Comparison of ENCODE assay signal across 15 cellular contexts in the genomic region with DNA sequence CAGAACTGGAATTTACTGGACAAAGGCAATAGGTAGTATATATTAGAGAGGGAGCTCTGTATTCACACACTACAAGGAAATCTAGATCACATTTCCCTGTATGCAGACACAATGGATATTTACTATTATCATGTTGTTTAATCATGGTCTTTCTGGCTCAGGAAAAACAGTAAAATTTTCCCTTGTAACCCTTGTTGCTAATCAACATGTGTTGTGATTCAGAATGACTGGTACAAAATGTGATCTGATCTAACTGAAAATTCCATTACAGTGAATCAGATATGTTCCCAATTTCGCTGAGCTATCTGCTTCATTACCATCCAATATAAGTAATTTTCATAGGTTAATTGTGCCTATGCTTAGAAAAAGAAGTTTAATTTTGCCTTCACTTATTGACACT.
A peak's percentile ranks its signal among the peaks of the same experiment; 100 is the strongest.
DNase-seq lines count a peak whose midpoint lies in the region; ATAC-seq, FAIRE-seq and TF ChIP-seq lines count a peak whose summit lies in the region.
"Had no signal": no experiment of that assay in that cellular context is flagged by ENCODE, and none has a peak within 500 bp of the region (broad histone marks: within the 10 kb centered on the region; RNA-seq: fewer than 3 reads in every experiment).

No MANE protein-coding gene starts in this region.

- H3K9me3 ChIP-seq in Panc1 (ENCODE audit: control insufficient read depth, insufficient read depth, low read depth, low read length) = no peaks in the 10 kb centered on the region
- H3K9me3 ChIP-seq in endothelial cell of umbilical vein (replicated peaks; ENCODE audit: control insufficient read depth, insufficient read depth, low read length) = no peaks in the 10 kb centered on the region

- no peaks in the 10 kb centered on the region for H3K27me3 ChIP-seq in BJ (ENCODE audit: control insufficient read depth, insufficient read depth, low read length)
- no peaks in the 10 kb centered on the region for H3K27me3 ChIP-seq in Panc1 (ENCODE audit: control insufficient read depth, insufficient read depth, low read length)
- no peaks in the 10 kb centered on the region for H3K27me3 ChIP-seq in endothelial cell of umbilical vein (ENCODE audit: control insufficient read depth in 2 of 2, insufficient read depth in 2 of 2, low read length in 2 of 2)

- H3K27ac ChIP-seq in Panc1 (ENCODE audit: low read length) = no peak overlapping the region
- peak overlapping the region; percentile 90 for H3K27ac ChIP-seq in endothelial cell of umbilical vein (ENCODE audit: insufficient read depth, low read depth, low read length)

- POLR2A ChIA-PET in BJ (lab: Charles Lee) (interaction anchor here (0.5 kb wide), 1 partner anchor 10 kb away, joined by 3 read pairs; no protein-coding TSS in a partner anchor), Panc1 (lab: Charles Lee) (no interaction called here), endothelial cell of umbilical vein (lab: Charles Lee) (interaction anchor here (1.0 kb wide), 1 partner anchor 20 kb away, joined by 3 read pairs; no protein-coding TSS in a partner anchor)
- POLR2A ChIA-PET in activated CD8-positive, alpha-beta T cell treated with anti-CD3 and anti-CD28 coated beads for 36 hours (lab: Charles Lee) = no interaction called here
- POLR2A ChIA-PET in activated CD4-positive, alpha-beta T cell treated with anti-CD3 and anti-CD28 coated beads, Interleukin-2, amount 10 ng/mL, durations not matched to agents 7 days and 5 days (lab: Charles Lee) = no interaction called here

- no peaks in the 10 kb centered on the region for H3K79me2 ChIP-seq in endothelial cell of umbilical vein (ENCODE audit: control insufficient read depth, insufficient read depth, low read length)

- H3K27ac Mint-ChIP-seq in activated CD8-positive, alpha-beta T cell treated with anti-CD3 and anti-CD28 coated beads for 36 hours = no peak overlapping the region
- H3K27ac Mint-ChIP-seq in activated CD4-positive, alpha-beta T cell treated with anti-CD3 and anti-CD28 coated beads, Interleukin-2, amount 10 ng/mL, durations not matched to agents 7 days and 5 days = no peak overlapping the region
- H3K27ac Mint-ChIP-seq: activated naive CD4-positive, alpha-beta T cell treated with anti-CD3 and anti-CD28 coated beads, Interleukin-2, amount 50 U/mL, for 24 hours; CD4-positive, alpha-beta T cell; progenitor cell of endocrine pancreas; stimulated activated naive B cell treated with anti-CD40 and anti-IgM and Interleukin-4, amounts not matched to agents 10 μg/mL and 1 μg/mL and 100 μg/mL, for 72 hours had no signal

- 0 out of 2 replicates have a peak, but pooled peaks have one; percentile 26 for ATAC-seq in Panc1
- ATAC-seq in activated CD8-positive, alpha-beta T cell treated with anti-CD3 and anti-CD28 coated beads for 36 hours = no peak
- ATAC-seq: stimulated activated naive B cell treated with anti-CD40 and anti-IgM and Interleukin-4, amounts not matched to agents 10 μg/mL and 1 μg/mL and 100 μg/mL, for 72 hours had no signal

- TF ChIP-seq CTCF in BJ (IDR thresholded peaks at IDR 0.05; ENCODE audit: insufficient read depth, low read depth, low read length) = no peak
- no peak for TF ChIP-seq CTCF in Panc1 (IDR thresholded peaks at IDR 0.05)
- TF ChIP-seq CTCF in endothelial cell of umbilical vein (IDR thresholded peaks at IDR 0.05; ENCODE audit: extremely low read depth in 1 of 2, insufficient read depth in 1 of 2, low read depth in 1 of 2, low read length in 2 of 2) = no peak
- TF ChIP-seq CTCF in activated CD8-positive, alpha-beta T cell treated with anti-CD3 and anti-CD28 coated beads for 36 hours (IDR thresholded peaks at IDR 0.05) = no peak

- no peaks in the 10 kb centered on the region for H4K20me1 ChIP-seq in endothelial cell of umbilical vein (replicated peaks; ENCODE audit: control insufficient read depth, extremely low read depth, insufficient read depth, low read length)

- in situ Hi-C loops in Panc1 (cut with HindIII; ENCODE audit: low pct_unique_long_range_greater_than_20kb, low sequenced_read_pairs) = no loop called here

- H3K4me3 ChIP-seq in BJ (ENCODE audit: low read depth, low read length) (no peak overlapping the region), Panc1 (ENCODE audit: low read depth in 2 of 2, low read length in 2 of 2) (no peak overlapping the region), endothelial cell of umbilical vein (replicated peaks in 1 of 3; ENCODE audit: insufficient read depth in 1 of 3, low read depth in 1 of 3, low read length in 3 of 3) (no peak overlapping the region)

- H3K9ac ChIP-seq in endothelial cell of umbilical vein (replicated peaks; ENCODE audit: extremely low read depth, insufficient read depth, low read length) = peak overlapping the region; percentile 75

- H2AFZ ChIP-seq in endothelial cell of umbilical vein (ENCODE audit: low read depth, low read length) = peak overlapping the region; percentile 65

- dilution Hi-C loops in endothelial cell of umbilical vein (cut with MboI; ENCODE audit: extremely low pct_ligation_motif_present, low sequenced_read_pairs) = no loop called here

- no peaks in the 10 kb centered on the region for H3K4me1 Mint-ChIP-seq in activated CD8-positive, alpha-beta T cell treated with anti-CD3 and anti-CD28 coated beads for 36 hours (ENCODE audit: low read depth)
- no peaks in the 10 kb centered on the region for H3K4me1 Mint-ChIP-seq in activated CD4-positive, alpha-beta T cell treated with anti-CD3 and anti-CD28 coated beads, Interleukin-2, amount 10 ng/mL, durations not matched to agents 7 days and 5 days
- H3K4me1 Mint-ChIP-seq: activated naive CD4-positive, alpha-beta T cell treated with anti-CD3 and anti-CD28 coated beads, Interleukin-2, amount 50 U/mL, for 24 hours; stimulated activated naive B cell treated with anti-CD40 and anti-IgM and Interleukin-4, amounts not matched to agents 10 μg/mL and 1 μg/mL and 100 μg/mL, for 72 hours had no signal

- intact Hi-C loops in Panc1 (cut with micrococcal nuclease; ENCODE audit: unreplicated experiment) = no loop called here
- intact Hi-C loops in endothelial cell of umbilical vein (cut with micrococcal nuclease) = loop anchor here (1.0 to 10.0 kb wide), 8 partner anchors 20 to 1824 kb away; no protein-coding TSS in a partner anchor
- intact Hi-C loops in activated CD8-positive, alpha-beta T cell treated with anti-CD3 and anti-CD28 coated beads for 36 hours (cut with micrococcal nuclease) = no loop called here

- H3K36me3 ChIP-seq in BJ (ENCODE audit: control insufficient read depth, insufficient read depth, low read length) (no peaks in the 10 kb centered on the region), Panc1 (ENCODE audit: control insufficient read depth, insufficient read depth, low read length) (no peaks in the 10 kb centered on the region), endothelial cell of umbilical vein (ENCODE audit: control insufficient read depth in 2 of 2, extremely low read depth in 1 of 2, insufficient read depth in 2 of 2, low read length in 2 of 2) (no peaks in the 10 kb centered on the region)

- FAIRE-seq in endothelial cell of umbilical vein (lab: Jason Lieb, UNC) = peak; percentile 89
- FAIRE-seq in GM12892 (lab: Jason Lieb, UNC) = no peak

- H3K27me3 Mint-ChIP-seq in activated CD8-positive, alpha-beta T cell treated with anti-CD3 and anti-CD28 coated beads for 36 hours = no peaks in the 10 kb centered on the region
- no peaks in the 10 kb centered on the region for H3K27me3 Mint-ChIP-seq in activated CD4-positive, alpha-beta T cell treated with anti-CD3 and anti-CD28 coated beads, Interleukin-2, amount 10 ng/mL, durations not matched to agents 7 days and 5 days
- H3K27me3 Mint-ChIP-seq: activated naive CD4-positive, alpha-beta T cell treated with anti-CD3 and anti-CD28 coated beads, Interleukin-2, amount 50 U/mL, for 24 hours; CD4-positive, alpha-beta T cell; progenitor cell of endocrine pancreas; stimulated activated naive B cell treated with anti-CD40 and anti-IgM and Interleukin-4, amounts not matched to agents 10 μg/mL and 1 μg/mL and 100 μg/mL, for 72 hours had no signal

- CTCF ChIA-PET in BJ (lab: Yijun Ruan, JAX) = no interaction called here
- CTCF ChIA-PET in Panc1 (lab: Charles Lee) = no interaction called here
- CTCF ChIA-PET in endothelial cell of umbilical vein (lab: Charles Lee) = interaction anchor here (0.7 to 1.7 kb wide), 6 partner anchors 9 to 157 kb away, joined by 3 to 6 read pairs (median 4); no protein-coding TSS in a partner anchor
- CTCF ChIA-PET in activated CD8-positive, alpha-beta T cell treated with anti-CD3 and anti-CD28 coated beads for 36 hours (lab: Charles Lee) = no interaction called here
- CTCF ChIA-PET in activated CD4-positive, alpha-beta T cell treated with anti-CD3 and anti-CD28 coated beads, Interleukin-2, amount 10 ng/mL, durations not matched to agents 7 days and 5 days (lab: Charles Lee) = no interaction called here

- DNase-seq in BJ (ENCODE audit: low read depth) (peak; percentile 59), Panc1 (ENCODE audit: low read depth, low spot score) (peak; percentile 12), endothelial cell of umbilical vein (ENCODE audit: low read depth, low spot score) (peak; percentile 88), non-pigmented ciliary epithelial cell (ENCODE audit: low read depth) (peak; percentile 68), NCI-H82 (lab: John Stamatoyannopoulos, UW) (no peak), GM12892 (ENCODE audit: insufficient read length) (no peak)
- DNase-seq in activated CD8-positive, alpha-beta T cell treated with anti-CD3 and anti-CD28 coated beads for 36 hours = no peak
- no peak for DNase-seq in activated CD4-positive, alpha-beta T cell treated with anti-CD3 and anti-CD28 coated beads, Interleukin-2, amount 10 ng/mL, durations not matched to agents 7 days and 5 days
- DNase-seq: CD4-positive, alpha-beta T cell; NCI-H1092; NCI-H446 treated with DMSO at 0.1 percent for 48 hours; SHP77; stimulated activated naive B cell treated with anti-CD40 and anti-IgM and Interleukin-4, amounts not matched to agents 10 μg/mL and 1 μg/mL and 100 μg/mL, for 72 hours had no signal

- no peaks in the 10 kb centered on the region for H3K36me3 Mint-ChIP-seq in activated CD8-positive, alpha-beta T cell treated with anti-CD3 and anti-CD28 coated beads for 36 hours (ENCODE audit: low read depth)
- H3K36me3 Mint-ChIP-seq in activated CD4-positive, alpha-beta T cell treated with anti-CD3 and anti-CD28 coated beads, Interleukin-2, amount 10 ng/mL, durations not matched to agents 7 days and 5 days (ENCODE audit: low read depth) = no peaks in the 10 kb centered on the region
- H3K36me3 Mint-ChIP-seq: activated naive CD4-positive, alpha-beta T cell treated with anti-CD3 and anti-CD28 coated beads, Interleukin-2, amount 50 U/mL, for 24 hours; stimulated activated naive B cell treated with anti-CD40 and anti-IgM and Interleukin-4, amounts not matched to agents 10 μg/mL and 1 μg/mL and 100 μg/mL, for 72 hours had no signal

- no peaks in the 10 kb centered on the region for H3K9me1 ChIP-seq in endothelial cell of umbilical vein (replicated peaks; ENCODE audit: control insufficient read depth, extremely low read depth, insufficient read depth, low read length)

- H3K4me1 ChIP-seq in Panc1 (ENCODE audit: control insufficient read depth, insufficient read depth, low read length) (no peaks in the 10 kb centered on the region), endothelial cell of umbilical vein (ENCODE audit: control insufficient read depth, extremely low read depth, insufficient read depth, low read length) (peaks cover 29% of the 10 kb centered on the region)

- BruUV-seq in Panc1 (replicated peaks; lab: Mats Ljungman, UMichigan) = no TSS peak
- no TSS peak for BruUV-seq in endothelial cell of umbilical vein (replicated peaks; lab: Mats Ljungman, UMichigan)

- H3K9me3 Mint-ChIP-seq in activated CD8-positive, alpha-beta T cell treated with anti-CD3 and anti-CD28 coated beads for 36 hours = peaks cover 7% of the 10 kb centered on the region
- H3K9me3 Mint-ChIP-seq in activated CD4-positive, alpha-beta T cell treated with anti-CD3 and anti-CD28 coated beads, Interleukin-2, amount 10 ng/mL, durations not matched to agents 7 days and 5 days = peaks cover 3% of the 10 kb centered on the region
- H3K9me3 Mint-ChIP-seq: activated naive CD4-positive, alpha-beta T cell treated with anti-CD3 and anti-CD28 coated beads, Interleukin-2, amount 50 U/mL, for 24 hours; stimulated activated naive B cell treated with anti-CD40 and anti-IgM and Interleukin-4, amounts not matched to agents 10 μg/mL and 1 μg/mL and 100 μg/mL, for 72 hours had no signal

- no peak overlapping the region for H3K4me3 Mint-ChIP-seq in activated CD8-positive, alpha-beta T cell treated with anti-CD3 and anti-CD28 coated beads for 36 hours
- H3K4me3 Mint-ChIP-seq in activated CD4-positive, alpha-beta T cell treated with anti-CD3 and anti-CD28 coated beads, Interleukin-2, amount 10 ng/mL, durations not matched to agents 7 days and 5 days = no peak overlapping the region
- H3K4me3 Mint-ChIP-seq: activated naive CD4-positive, alpha-beta T cell treated with anti-CD3 and anti-CD28 coated beads, Interleukin-2, amount 50 U/mL, for 24 hours; CD4-positive, alpha-beta T cell; stimulated activated naive B cell treated with anti-CD40 and anti-IgM and Interleukin-4, amounts not matched to agents 10 μg/mL and 1 μg/mL and 100 μg/mL, for 72 hours had no signal

- TF ChIP-seq POLR2A in endothelial cell of umbilical vein (IDR thresholded peaks at IDR 0.05; ENCODE audit: low read depth, low read length) (no peak), GM12892 (IDR thresholded peaks at IDR 0.05; ENCODE audit: low read depth, low read length) (no peak)

- H3K4me2 ChIP-seq in endothelial cell of umbilical vein (ENCODE audit: insufficient read depth, low read length) = peak overlapping the region; percentile 82

Comparison
In these comparisons a context has a peak if more than half of its experiments do, and no peak if none do; other contexts are left out.
1. DNase-seq: peak in BJ (single experiment), Panc1 (single experiment), endothelial cell of umbilical vein (single experiment) and non-pigmented ciliary epithelial cell (single experiment); none in activated CD8-positive, alpha-beta T cell treated with anti-CD3 and anti-CD28 coated beads for 36 hours (single experiment), NCI-H82 (single experiment), activated CD4-positive, alpha-beta T cell treated with anti-CD3 and anti-CD28 coated beads, Interleukin-2, amount 10 ng/mL, durations not matched to agents 7 days and 5 days (single experiment) and GM12892 (single experiment).
2. POLR2A ChIA-PET loops: an anchor here in BJ (0.5 kb wide) and endothelial cell of umbilical vein (1.0 kb wide); none called in Panc1, activated CD8-positive, alpha-beta T cell treated with anti-CD3 and anti-CD28 coated beads for 36 hours and activated CD4-positive, alpha-beta T cell treated with anti-CD3 and anti-CD28 coated beads, Interleukin-2, amount 10 ng/mL, durations not matched to agents 7 days and 5 days.